ENCODE assay signal across 1 cellular context in genomic region chr4:113762851-113763172, GRCh38.
A peak's percentile ranks its signal among the peaks of the same experiment; 100 is the strongest.
TF ChIP-seq lines count a peak whose summit lies in the region.

No MANE protein-coding gene starts in this region.

TF ChIP-seq in H1, 55 proteins besides CTCF, POLR2A, EP300 and RAD21:
- TF ChIP-seq ATF3 (IDR thresholded peaks at IDR 0.05; ENCODE audit: insufficient read depth, low read depth, low read length): no peak
- TF ChIP-seq PHF8 (conservative IDR thresholded peaks at IDR 0.05; ENCODE audit: low read depth, low read length): 0 out of 2 replicates have a peak, but pooled peaks have one; percentile 50
TF ChIP-seq in H1: peak in this region for 1.
